22 cellular contexts compared by ENCODE assay signal in genomic region chr2:11558206-11558886, GRCh38. TPM values are rescaled to one million over a fixed set of nuclear protein-coding genes. Genes with fewer than 3 reads are reported as not detected.
DNase-seq lines count a peak whose midpoint lies in the region; ATAC-seq and TF ChIP-seq lines count a peak whose summit lies in the region.
"Had no signal": no experiment of that assay in that cellular context is flagged by ENCODE, and none has a peak within 500 bp of the region (broad histone marks: within the 10 kb centered on the region; RNA-seq: fewer than 3 reads in every experiment).

No MANE protein-coding gene starts in this region.

- H3K27me3 ChIP-seq in RWPE2 (ENCODE audit: insufficient read depth, poor library complexity, severe bottlenecking) (peaks cover 44% of the 10 kb centered on the region), endodermal cell (ENCODE audit: control insufficient read depth, insufficient read depth, low read length, poor library complexity, severe bottlenecking) (no peaks in the 10 kb centered on the region), mesendoderm (ENCODE audit: insufficient read depth, low read length, poor library complexity) (no peaks in the 10 kb centered on the region), spleen (replicated peaks in 1 of 7) (peaks cover 0 to 35% (median 0%) of the 10 kb centered on the region in 7 donors)

- H2AK5ac ChIP-seq in mesendoderm (ENCODE audit: low read length): no peak overlapping the region

- peaks cover 21% of the 10 kb centered on the region for H3K36me3 Mint-ChIP-seq in endodermal cell (ENCODE audit: low read depth)
- H3K36me3 Mint-ChIP-seq: brain; CD4-positive, alpha-beta memory T cell; naive B cell; stimulated activated memory B cell treated with anti-CD40 and anti-IgM and Interleukin-4, amounts not matched to agents 10 μg/mL and 1 μg/mL and 100 μg/mL, for 72 hours had no signal

- DNase-seq in RWPE2 (ENCODE audit: low spot score) (peak; percentile 15), endodermal cell (peak; percentile 49), mesendoderm (no peak), spleen (peak; percentile 37)
- no peak for DNase-seq in activated CD4-positive, CD25-positive, alpha-beta regulatory T cell treated with anti-CD3 and anti-CD28 coated beads, Interleukin-2, amount 50 U/mL, for 72 hours
- DNase-seq: activated CD4-positive, alpha-beta T cell treated with anti-CD3 and anti-CD28 coated beads, Interleukin-2, amount 10 ng/mL, durations not matched to agents 7 days and 5 days; activated CD8-positive, alpha-beta memory T cell treated with anti-CD3 and anti-CD28 coated beads, Interleukin-2, amount 50 U/mL, for 4 hours; activated naive CD8-positive, alpha-beta T cell treated with anti-CD3 and anti-CD28 coated beads, Interleukin-2, amount 50 U/mL, for 24 hours; CD4-positive, alpha-beta memory T cell; GDM1; GM23248; KG1; naive B cell; NCI-H1048; NCI-H2029; NK-92 treated with Interleukin-12 subunit alpha and Interleukin-12 subunit beta, amount 100 ng/mL, for 24 hours had no signal

- 78 to 95% methylated on average over 10 of the region's 10 CpGs for WGBS in endodermal cell (ENCODE audit: insufficient coverage in 1 of 2, insufficient read length in 1 of 2), 2 experiments
- WGBS in mesendoderm (ENCODE audit: extremely low coverage, insufficient coverage, low lambda C conversion rate): no CpG with 5 or more reads among the region's 10 CpGs
- 78 to 90% (median 85%) methylated on average over 10 of the region's 10 CpGs for WGBS in spleen, 5 donors

- peak overlapping the region; percentile 61 for H3K4me3 Mint-ChIP-seq in endodermal cell
- H3K4me3 Mint-ChIP-seq: activated CD4-positive, alpha-beta T cell treated with anti-CD3 and anti-CD28 coated beads, Interleukin-2, amount 10 ng/mL, durations not matched to agents 7 days and 5 days; activated naive CD8-positive, alpha-beta T cell treated with anti-CD3 and anti-CD28 coated beads, Interleukin-2, amount 50 U/mL, for 24 hours; brain; CD4-positive, alpha-beta memory T cell; naive B cell; stimulated activated memory B cell treated with anti-CD40 and anti-IgM and Interleukin-4, amounts not matched to agents 10 μg/mL and 1 μg/mL and 100 μg/mL, for 72 hours had no signal

- H3K9ac ChIP-seq in endodermal cell (ENCODE audit: extremely low read depth, low read length, poor library complexity, severe bottlenecking): peak overlapping the region; percentile 53
- peak overlapping the region; percentile 23 for H3K9ac ChIP-seq in mesendoderm (ENCODE audit: low read length)
- H3K9ac ChIP-seq: GM23248 had no signal

- H3K9me3 Mint-ChIP-seq in endodermal cell: no peaks in the 10 kb centered on the region
- H3K9me3 Mint-ChIP-seq: activated CD4-positive, alpha-beta T cell treated with anti-CD3 and anti-CD28 coated beads, Interleukin-2, amount 10 ng/mL, durations not matched to agents 7 days and 5 days; activated naive CD8-positive, alpha-beta T cell treated with anti-CD3 and anti-CD28 coated beads, Interleukin-2, amount 50 U/mL, for 24 hours; CD4-positive, alpha-beta memory T cell; naive B cell; stimulated activated memory B cell treated with anti-CD40 and anti-IgM and Interleukin-4, amounts not matched to agents 10 μg/mL and 1 μg/mL and 100 μg/mL, for 72 hours had no signal

- no peak overlapping the region for H4K8ac ChIP-seq in mesendoderm (ENCODE audit: low read depth, low read length)

- peak overlapping the region; percentile 1 for H3K27ac Mint-ChIP-seq in endodermal cell
- H3K27ac Mint-ChIP-seq: activated CD4-positive, alpha-beta T cell treated with anti-CD3 and anti-CD28 coated beads, Interleukin-2, amount 10 ng/mL, durations not matched to agents 7 days and 5 days; activated naive CD8-positive, alpha-beta T cell treated with anti-CD3 and anti-CD28 coated beads, Interleukin-2, amount 50 U/mL, for 24 hours; CD4-positive, alpha-beta memory T cell; naive B cell; stimulated activated memory B cell treated with anti-CD40 and anti-IgM and Interleukin-4, amounts not matched to agents 10 μg/mL and 1 μg/mL and 100 μg/mL, for 72 hours had no signal

- no peak for TF ChIP-seq POLR2A in spleen (IDR thresholded peaks at IDR 0.05)

- H3K36me3 ChIP-seq in RWPE2 (ENCODE audit: low read depth) (no peaks in the 10 kb centered on the region; the same call in 1 of the 2 replicates), endodermal cell (ENCODE audit: control insufficient read depth, insufficient read depth, low read length) (peaks cover 43% of the 10 kb centered on the region), mesendoderm (ENCODE audit: control insufficient read depth, insufficient read depth, low read length) (no peaks in the 10 kb centered on the region), spleen (no peaks in the 10 kb centered on the region)
- H3K36me3 ChIP-seq: thoracic aorta had no signal

- peak overlapping the region; percentile 21 for H3K18ac ChIP-seq in mesendoderm (ENCODE audit: low read length)

- no peak overlapping the region for H2BK15ac ChIP-seq in mesendoderm (replicated peaks; ENCODE audit: low read depth)

- H3K23ac ChIP-seq in mesendoderm (ENCODE audit: low read length): peak overlapping the region; percentile 26

- intact Hi-C loops in spleen (cut with DNase I; ENCODE audit: low total_unique reads): no loop called here

- peaks cover 57% of the 10 kb centered on the region for H3K4me1 Mint-ChIP-seq in endodermal cell
- H3K4me1 Mint-ChIP-seq: activated CD4-positive, alpha-beta T cell treated with anti-CD3 and anti-CD28 coated beads, Interleukin-2, amount 10 ng/mL, durations not matched to agents 7 days and 5 days; stimulated activated memory B cell treated with anti-CD40 and anti-IgM and Interleukin-4, amounts not matched to agents 10 μg/mL and 1 μg/mL and 100 μg/mL, for 72 hours had no signal

- peak overlapping the region; percentile 63 for H3K4ac ChIP-seq in mesendoderm (ENCODE audit: low read depth, low read length)

- no peak overlapping the region for H3K4me2 ChIP-seq in mesendoderm (ENCODE audit: low read length)

- no peak overlapping the region for H2BK120ac ChIP-seq in mesendoderm (ENCODE audit: low read depth, low read length)

- H4K5ac ChIP-seq in mesendoderm (ENCODE audit: low read length): no peak overlapping the region

- H3K56ac ChIP-seq in mesendoderm (ENCODE audit: low read length): peak overlapping the region; percentile 68

- H3K27ac ChIP-seq in RWPE2 (ENCODE audit: poor library complexity, severe bottlenecking) (no peak overlapping the region), endodermal cell (ENCODE audit: low read depth, low read length) (peak overlapping the region; percentile 20), mesendoderm (ENCODE audit: low read depth, low read length) (peak overlapping the region; percentile 15), spleen (no peak overlapping the region)
- H3K27ac ChIP-seq: GM23248, thoracic aorta had no signal

- TF ChIP-seq CTCF in RWPE2 (IDR thresholded peaks at IDR 0.05; ENCODE audit: poor library complexity, severe bottlenecking): no peak
- TF ChIP-seq CTCF in endodermal cell (conservative IDR thresholded peaks at IDR 0.05): peak; percentile 18
- TF ChIP-seq CTCF in spleen (IDR thresholded peaks at IDR 0.05 in 8 of 11, conservative IDR thresholded peaks at IDR 0.05 in 3 of 11): no peak

- no peaks in the 10 kb centered on the region for H3K27me3 Mint-ChIP-seq in endodermal cell (ENCODE audit: insufficient read depth)

- H3K79me1 ChIP-seq in mesendoderm (ENCODE audit: low read length): peaks cover 3% of the 10 kb centered on the region

- H3K79me2 ChIP-seq in mesendoderm (ENCODE audit: control insufficient read depth, insufficient read depth, low read length): no peaks in the 10 kb centered on the region

- ATAC-seq in RWPE2 (ENCODE audit: low read depth): no peak
- no peak for ATAC-seq in GM19467 (IDR thresholded peaks at IDR 0.05; ENCODE audit: unreplicated experiment)
- no peak for ATAC-seq in GM18907 (IDR thresholded peaks at IDR 0.05; ENCODE audit: unreplicated experiment)
- ATAC-seq: activated naive CD8-positive, alpha-beta T cell treated with anti-CD3 and anti-CD28 coated beads, Interleukin-2, amount 50 U/mL, for 24 hours; sciatic nerve; stimulated activated memory B cell treated with anti-CD40 and anti-IgM and Interleukin-4, amounts not matched to agents 10 μg/mL and 1 μg/mL and 100 μg/mL, for 72 hours had no signal

- H2BK5ac ChIP-seq in mesendoderm (ENCODE audit: low read length): peak overlapping the region; percentile 72

- no peak overlapping the region for H3K4me3 ChIP-seq in RWPE2 (ENCODE audit: severe bottlenecking)
- H3K4me3 ChIP-seq in endodermal cell (ENCODE audit: low read length): peak overlapping the region; percentile 87
- H3K4me3 ChIP-seq in mesendoderm (ENCODE audit: low read length): no peak overlapping the region
- H3K4me3 ChIP-seq in spleen: no peak overlapping the region
- H3K4me3 ChIP-seq: GM23248, thoracic aorta had no signal

- peaks cover 6% of the 10 kb centered on the region for H3K4me1 ChIP-seq in RWPE2 (ENCODE audit: insufficient read depth, poor library complexity, severe bottlenecking)
- peaks cover 42% of the 10 kb centered on the region for H3K4me1 ChIP-seq in endodermal cell (ENCODE audit: control insufficient read depth, insufficient read depth, low read length)
- H3K4me1 ChIP-seq in mesendoderm (ENCODE audit: control insufficient read depth, low read depth, low read length): peaks cover 12% of the 10 kb centered on the region
- H3K4me1 ChIP-seq in spleen: no peaks in the 10 kb centered on the region

- no peaks in the 10 kb centered on the region for H3K9me3 ChIP-seq in RWPE2 (ENCODE audit: severe bottlenecking)
- no peaks in the 10 kb centered on the region for H3K9me3 ChIP-seq in endodermal cell (ENCODE audit: control insufficient read depth, low read length)
- H3K9me3 ChIP-seq in spleen: no peaks in the 10 kb centered on the region
- H3K9me3 ChIP-seq: thoracic aorta had no signal

RNA-seq across cellular contexts. Expression of gene GREB1, which starts 24.5 kb away (rescaled TPM):
- 100 to 1,000 TPM in 1 of 2 donors, 10 to 100 TPM in 1; 86.4 to 106 TPM for total RNA-seq in endodermal cell
- polyA plus RNA-seq in endodermal cell (2013, experiment 1 of 2): 37.0 TPM
- 37.3 TPM for polyA plus RNA-seq in endodermal cell (2013, experiment 2 of 2)
- polyA plus RNA-seq in mesendoderm (2013, experiment 1 of 2): 9.8 TPM
- polyA plus RNA-seq in mesendoderm (2013, experiment 2 of 2): 10.4 TPM
- 1 to 10 TPM in 1 of 7 donors, under 1 TPM in 6; 0.35 to 1.6 (median 0.68) TPM for total RNA-seq in spleen
- polyA plus RNA-seq in spleen: under 1 TPM in 2 of 3 donors, not detected in 1; 0.06 to 0.09 TPM
- total RNA-seq: GM23248 had no signal
- polyA plus RNA-seq: CD4-positive, alpha-beta memory T cell; GM23248 had no signal

Comparison
In these comparisons a context has a peak if more than half of its experiments do, and no peak if none do; other contexts are left out.
1. DNase-seq: peak in RWPE2 (single experiment), endodermal cell (single experiment) and spleen (single experiment); none in mesendoderm (single experiment) and activated CD4-positive, CD25-positive, alpha-beta regulatory T cell treated with anti-CD3 and anti-CD28 coated beads, Interleukin-2, amount 50 U/mL, for 72 hours (single experiment).
2. H3K27ac ChIP-seq: peak in endodermal cell (single experiment) and mesendoderm (single experiment); none in RWPE2 (single experiment) and spleen (0 of 8).
3. RNA of gene GREB1, which starts 24.5 kb away (total RNA-seq): 86.4 to 106 TPM in endodermal cell; 0.35 to 1.6 TPM in spleen; every median in the first group is over 10 times any median in the second.